In the genomic region with DNA sequence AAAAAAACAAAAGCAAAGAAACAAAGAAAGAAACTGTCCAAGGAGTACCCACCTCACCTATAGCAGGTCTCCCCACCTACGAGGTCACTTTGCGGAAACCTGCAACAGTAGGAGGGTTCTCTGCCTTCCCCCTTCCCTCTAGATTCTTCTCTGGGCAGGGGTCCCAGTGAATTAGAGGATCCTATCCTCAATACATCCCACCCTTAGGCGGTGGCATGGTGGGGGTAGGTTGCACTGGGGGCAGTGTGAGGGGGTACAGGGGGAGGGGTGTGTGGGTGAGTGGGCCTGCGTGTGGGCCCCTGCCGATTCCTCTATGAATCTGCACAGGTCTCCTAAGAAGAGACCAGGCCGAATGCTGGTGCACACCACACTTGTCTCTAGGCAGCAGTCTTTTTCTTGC, we compare ENCODE assay signal across 20 cellular contexts.
"Had no signal": no experiment of that assay in that cellular context is flagged by ENCODE, and none has a peak within 500 bp of the region (broad histone marks: within the 10 kb centered on the region; RNA-seq: fewer than 3 reads in every experiment).

No MANE protein-coding gene starts in this region.

- H3K27ac Mint-ChIP-seq: activated CD4-positive, alpha-beta memory T cell treated with anti-CD3 and anti-CD28 coated beads, Interleukin-2, amount 10 ng/mL, durations not matched to agents 7 days and 5 days had no signal

- H3K27ac ChIP-seq: body of pancreas, foreskin keratinocyte, pancreas, skin epidermis, suprapubic skin, upper lobe of left lung had no signal

- H3K27me3 Mint-ChIP-seq: activated CD4-positive, alpha-beta memory T cell treated with anti-CD3 and anti-CD28 coated beads, Interleukin-2, amount 10 ng/mL, durations not matched to agents 7 days and 5 days; activated naive CD8-positive, alpha-beta T cell had no signal

- H3K9me3 ChIP-seq: body of pancreas, pancreas, suprapubic skin, upper lobe of left lung had no signal

- H3K4me1 ChIP-seq: foreskin keratinocyte, suprapubic skin had no signal

- ATAC-seq: body of pancreas, left ventricle myocardium superior had no signal

- H3K4me3 Mint-ChIP-seq: activated CD4-positive, alpha-beta memory T cell treated with anti-CD3 and anti-CD28 coated beads, Interleukin-2, amount 10 ng/mL, durations not matched to agents 7 days and 5 days; activated naive CD8-positive, alpha-beta T cell had no signal

- DNase-seq: activated CD4-positive, alpha-beta memory T cell treated with anti-CD3 and anti-CD28 coated beads, Interleukin-2, amount 10 ng/mL, durations not matched to agents 7 days and 5 days; activated CD4-positive, CD25-positive, alpha-beta regulatory T cell treated with anti-CD3 and anti-CD28 coated beads, Interleukin-2, amount 50 U/mL, for 72 hours; activated effector memory CD4-positive, alpha-beta T cell treated with anti-CD3 and anti-CD28 coated beads, Interleukin-2, amount 50 U/mL, for 16 hours; amniotic stem cell; body of pancreas; central memory CD4-positive, alpha-beta T cell; cortex of kidney; effector CD8-positive, alpha-beta T cell; foreskin keratinocyte; kidney glomerular epithelial cell; left ventricle myocardium superior; mesendoderm; stimulated activated CD4-positive, alpha-beta T cell treated with anti-CD3 and anti-CD28 coated beads, Interleukin-4, amount 100 ng/mL, for 24 hours; stimulated activated naive CD4-positive, alpha-beta T cell; T1000 had no signal

- H3K27me3 ChIP-seq: body of pancreas, foreskin keratinocyte, pancreas, suprapubic skin, upper lobe of left lung had no signal

- H3K36me3 Mint-ChIP-seq: activated naive CD8-positive, alpha-beta T cell had no signal

- H3K9me3 Mint-ChIP-seq: activated CD4-positive, alpha-beta memory T cell treated with anti-CD3 and anti-CD28 coated beads, Interleukin-2, amount 10 ng/mL, durations not matched to agents 7 days and 5 days had no signal

- H3K36me3 ChIP-seq: pancreas, suprapubic skin, upper lobe of left lung had no signal

- H3K4me3 ChIP-seq: body of pancreas, skin epidermis, suprapubic skin had no signal
